7 cellular contexts compared by ENCODE assay signal in genomic region chr1:159011026-159011425, GRCh38. TPM values are rescaled to one million over a fixed set of nuclear protein-coding genes. Genes with fewer than 3 reads are reported as not detected.
DNase-seq lines count a peak whose midpoint lies in the region; ATAC-seq and TF ChIP-seq lines count a peak whose summit lies in the region.
"Not testable (repeated sequence)": the region's sequence is repeated elsewhere in the genome, so short reads cannot be mapped to it uniquely, and the experiment has no call there.

No MANE protein-coding gene starts in this region.

- H3K9me3 ChIP-seq in RWPE2 (ENCODE audit: severe bottlenecking); heart left ventricle: not testable (repeated sequence)

- H3K27ac ChIP-seq in RWPE2 (ENCODE audit: poor library complexity, severe bottlenecking) (peak overlapping the region; percentile 91), heart left ventricle (peak overlapping the region; percentile 69 to 99 (median 86))

- peak overlapping the region; percentile 91 for H3K4me3 Mint-ChIP-seq in activated T-helper 1 cell treated with anti-CD3 and anti-CD28 coated beads, Interleukin-12 subunit alpha, Interleukin-12 subunit beta, Interleukin-2, Interleukin-4 antibody, amounts not matched to agents 30 ng/mL and 10 ng/mL and 1 ng/mL, durations not matched to agents 14 hours and 24 hours and 36 hours
- peak overlapping the region; percentile 92 for H3K4me3 Mint-ChIP-seq in central memory CD8-positive, alpha-beta T cell
- peak overlapping the region; percentile 86 to 100 (median 96) for H3K4me3 Mint-ChIP-seq in naive B cell

- H3K4me1 Mint-ChIP-seq in activated T-helper 1 cell treated with anti-CD3 and anti-CD28 coated beads, Interleukin-12 subunit alpha, Interleukin-12 subunit beta, Interleukin-2, Interleukin-4 antibody, amounts not matched to agents 30 ng/mL and 10 ng/mL and 1 ng/mL, durations not matched to agents 14 hours and 24 hours and 36 hours (ENCODE audit: low read depth), result peaks cover 64% of the 10 kb centered on the region
- peaks cover 79% of the 10 kb centered on the region for H3K4me1 Mint-ChIP-seq in central memory CD8-positive, alpha-beta T cell
- H3K4me1 Mint-ChIP-seq in naive B cell, result peaks cover 69 to 81% (median 70%) of the 10 kb centered on the region in 3 donors

- H3K27me3 ChIP-seq in RWPE2 (ENCODE audit: insufficient read depth, poor library complexity, severe bottlenecking); heart left ventricle: not testable (repeated sequence)

- DNase-seq in GM12865 (ENCODE audit: low read depth); RWPE2 (ENCODE audit: low spot score); activated T-helper 1 cell treated with anti-CD3 and anti-CD28 coated beads, Interleukin-12 subunit alpha, Interleukin-12 subunit beta, Interleukin-2, Interleukin-4 antibody, amounts not matched to agents 30 ng/mL and 10 ng/mL and 1 ng/mL, durations not matched to agents 14 hours and 24 hours and 36 hours (ENCODE audit: low spot score); central memory CD8-positive, alpha-beta T cell (ENCODE audit: low spot score in 2 of 2); heart left ventricle; naive B cell: not testable (repeated sequence)
- DNase-seq in stimulated activated CD4-positive, alpha-beta T cell treated with anti-CD3 and anti-CD28 coated beads, Interleukin-1b, Interleukin-23, amount 100 ng/mL, for 48 hours, result peak; percentile 24

- peak overlapping the region; percentile 99 for H3K4me3 ChIP-seq in GM12865 (ENCODE audit: low read depth, low read length)
- peak overlapping the region; percentile 38 for H3K4me3 ChIP-seq in RWPE2 (ENCODE audit: severe bottlenecking)
- H3K4me3 ChIP-seq in heart left ventricle, result peak overlapping the region; percentile 37 to 82 (median 60)

- H3K36me3 Mint-ChIP-seq in activated T-helper 1 cell treated with anti-CD3 and anti-CD28 coated beads, Interleukin-12 subunit alpha, Interleukin-12 subunit beta, Interleukin-2, Interleukin-4 antibody, amounts not matched to agents 30 ng/mL and 10 ng/mL and 1 ng/mL, durations not matched to agents 14 hours and 24 hours and 36 hours (ENCODE audit: low read depth), result peaks cover 55% of the 10 kb centered on the region
- H3K36me3 Mint-ChIP-seq in central memory CD8-positive, alpha-beta T cell (ENCODE audit: insufficient read depth), result peaks cover 33% of the 10 kb centered on the region
- H3K36me3 Mint-ChIP-seq in naive B cell, result peaks cover 36 to 48% of the 10 kb centered on the region in 2 donors

- TF ChIP-seq POLR2A in heart left ventricle (IDR thresholded peaks at IDR 0.05), result not testable (repeated sequence)

- H3K36me3 ChIP-seq in RWPE2 (ENCODE audit: low read depth) (peaks cover 26% of the 10 kb centered on the region), heart left ventricle (peaks cover 0 to 18% (median 11%) of the 10 kb centered on the region in 9 donors)

- intact Hi-C loops in activated T-helper 1 cell treated with anti-CD3 and anti-CD28 coated beads, Interleukin-12 subunit alpha, Interleukin-12 subunit beta, Interleukin-2, Interleukin-4 antibody, amounts not matched to agents 30 ng/mL and 10 ng/mL and 1 ng/mL, durations not matched to agents 14 hours and 24 hours and 36 hours (cut with micrococcal nuclease), result loop anchor here (5.0 to 10.0 kb wide), 2 partner anchors 866 to 911 kb away; no protein-coding TSS in a partner anchor
- intact Hi-C loops in heart left ventricle (cut with DNase I), result loop anchor here in 3 of 10 donors (5.0 to 10.0 kb wide), 3 partner anchors 54 to 914 kb away; partner anchors contain the start of gene TAGLN2 (in 1 of the 3)

- H3K27ac Mint-ChIP-seq in activated T-helper 1 cell treated with anti-CD3 and anti-CD28 coated beads, Interleukin-12 subunit alpha, Interleukin-12 subunit beta, Interleukin-2, Interleukin-4 antibody, amounts not matched to agents 30 ng/mL and 10 ng/mL and 1 ng/mL, durations not matched to agents 14 hours and 24 hours and 36 hours, result peak overlapping the region; percentile 95
- peak overlapping the region; percentile 87 for H3K27ac Mint-ChIP-seq in central memory CD8-positive, alpha-beta T cell (ENCODE audit: low read depth)
- peak overlapping the region; percentile 71 to 95 (median 92) for H3K27ac Mint-ChIP-seq in naive B cell

- ATAC-seq in RWPE2 (ENCODE audit: low read depth); central memory CD8-positive, alpha-beta T cell (replicated peaks; ENCODE audit: extremely low read depth, poor library complexity, severe bottlenecking); heart left ventricle; naive B cell (ENCODE audit: low read depth in 2 of 2): not testable (repeated sequence)

- TF ChIP-seq CTCF in GM12865 (IDR thresholded peaks at IDR 0.05; ENCODE audit: insufficient read depth, low read depth, low read length, missing control alignments); RWPE2 (IDR thresholded peaks at IDR 0.05; ENCODE audit: poor library complexity, severe bottlenecking); heart left ventricle (IDR thresholded peaks at IDR 0.05): not testable (repeated sequence)

- not testable (repeated sequence) for H3K27me3 Mint-ChIP-seq in activated T-helper 1 cell treated with anti-CD3 and anti-CD28 coated beads, Interleukin-12 subunit alpha, Interleukin-12 subunit beta, Interleukin-2, Interleukin-4 antibody, amounts not matched to agents 30 ng/mL and 10 ng/mL and 1 ng/mL, durations not matched to agents 14 hours and 24 hours and 36 hours (ENCODE audit: insufficient read depth); central memory CD8-positive, alpha-beta T cell; naive B cell

- 27 to 45% (median 37%) methylated on average over 8 of the region's 8 CpGs for WGBS in heart left ventricle, 4 donors

- peaks cover 30% of the 10 kb centered on the region for H3K4me1 ChIP-seq in RWPE2 (ENCODE audit: insufficient read depth, poor library complexity, severe bottlenecking)
- peaks cover 0 to 68% (median 24%) of the 10 kb centered on the region in 12 donors for H3K4me1 ChIP-seq in heart left ventricle

- H3K9me3 Mint-ChIP-seq in activated T-helper 1 cell treated with anti-CD3 and anti-CD28 coated beads, Interleukin-12 subunit alpha, Interleukin-12 subunit beta, Interleukin-2, Interleukin-4 antibody, amounts not matched to agents 30 ng/mL and 10 ng/mL and 1 ng/mL, durations not matched to agents 14 hours and 24 hours and 36 hours; central memory CD8-positive, alpha-beta T cell; naive B cell: not testable (repeated sequence)

RNA-seq across cellular contexts. Expression of gene IFI16, which starts 1.3 kb away (rescaled TPM):
- 223 and 232 TPM in 2 replicates for total RNA-seq in activated T-helper 1 cell treated with anti-CD3 and anti-CD28 coated beads, Interleukin-12 subunit alpha, Interleukin-12 subunit beta, Interleukin-2, Interleukin-4 antibody, amounts not matched to agents 30 ng/mL and 10 ng/mL and 1 ng/mL, durations not matched to agents 14 hours and 24 hours and 36 hours
- total RNA-seq in heart left ventricle, result 100 to 1,000 TPM in 1 of 9 donors, 10 to 100 TPM in 8; 19.1 to 125 (median 23.7) TPM
- polyA plus RNA-seq in heart left ventricle (10 to 100 TPM; 25.5 to 27.1 TPM), naive B cell (ENCODE audit: low read depth in 6 of 6) (100 to 1,000 TPM; 143 to 262 (median 206) TPM)

Comparison
In these comparisons a context has a peak if more than half of its experiments do, and no peak if none do; other contexts are left out.
1. H3K4me3 ChIP-seq: peak in every context shown above with its lines; median percentile 99 in GM12865; 60 in heart left ventricle; 38 in RWPE2.